8 cellular contexts compared by ENCODE assay signal in the genomic region with DNA sequence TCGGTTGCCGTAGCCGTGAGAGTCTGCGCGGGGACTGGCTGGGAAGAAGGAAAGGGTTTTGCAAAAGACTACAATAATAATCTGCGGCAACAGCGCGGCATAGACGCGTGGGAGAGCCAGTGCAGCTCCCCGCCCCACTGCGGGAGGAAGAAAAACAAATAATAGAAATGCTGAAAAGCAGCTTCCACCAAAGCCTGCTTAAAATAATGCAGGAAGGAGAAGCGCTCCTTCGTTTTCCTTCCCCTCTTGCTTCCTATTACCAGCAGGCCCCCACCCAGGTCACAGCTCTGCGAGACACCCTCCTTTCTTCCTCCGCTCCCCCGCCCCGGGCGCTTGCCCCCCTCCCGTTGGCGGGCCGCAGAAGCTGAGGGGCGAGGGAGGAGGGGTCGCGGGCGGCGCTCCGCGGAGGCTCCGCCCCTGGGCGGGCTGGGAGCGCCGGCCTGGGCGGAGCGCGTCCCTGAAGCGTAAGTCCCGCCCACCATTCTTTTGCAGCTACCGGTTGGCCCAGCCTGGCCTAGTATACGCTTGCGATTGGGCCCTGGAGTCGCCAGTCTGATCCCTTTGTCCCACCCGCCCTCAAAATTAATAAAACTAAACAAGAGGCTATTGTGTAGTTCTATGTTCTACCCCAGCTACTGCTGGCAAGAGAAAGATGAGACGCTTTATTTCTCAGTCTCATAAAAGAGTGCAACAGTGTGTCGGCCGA. TPM values are rescaled to one million over a fixed set of nuclear protein-coding genes. Genes with fewer than 3 reads are reported as not detected.
DNase-seq lines count a peak whose midpoint lies in the region; ATAC-seq and TF ChIP-seq lines count a peak whose summit lies in the region.

No MANE protein-coding gene starts in this region.

- no peaks in the 10 kb centered on the region for H3K4me1 ChIP-seq in vagina

- peaks cover 4% of the 10 kb centered on the region for H3K4me1 Mint-ChIP-seq in T-helper 17 cell

- intact Hi-C loops in vagina (cut with DNase I) = no loop called here

- no peak for TF ChIP-seq POLR2A in vagina (IDR thresholded peaks at IDR 0.05)

- ATAC-seq in HG02759 (IDR thresholded peaks at IDR 0.05; ENCODE audit: unreplicated experiment) (peak; percentile 90), T-helper 17 cell (peak; percentile 95)

- peak overlapping the region; percentile 75 for H3K27ac Mint-ChIP-seq in T-helper 17 cell

- TF ChIP-seq CTCF in GM12875 (IDR thresholded peaks at IDR 0.05; ENCODE audit: borderline replicate concordance, insufficient read depth, low read depth, low read length) (no peak), vagina (IDR thresholded peaks at IDR 0.05) (no peak)

- peaks cover 5% of the 10 kb centered on the region for H3K27me3 ChIP-seq in vagina

- DNase-seq in NCI-H128 (lab: John Stamatoyannopoulos, UW; ENCODE audit: unreplicated experiment) (peak; percentile 54), T-helper 17 cell (peak; percentile 61 to 71 (median 61)), anterior cingulate cortex (lab: John Stamatoyannopoulos, UW) (peak; percentile 5 to 90 (median 78)), hepatic stellate cell (ENCODE audit: low spot score) (peak; percentile 78), renal cortical epithelial cell (ENCODE audit: low read depth) (peak; percentile 76), vagina (ENCODE audit: extremely low spot score in 2 of 2) (no peak)

- no peaks in the 10 kb centered on the region for H3K36me3 ChIP-seq in vagina

- H3K4me3 Mint-ChIP-seq in T-helper 17 cell = peak overlapping the region; percentile 95

- H3K9me3 ChIP-seq in T-helper 17 cell (ENCODE audit: control insufficient read depth, low read length, poor library complexity, severe bottlenecking) (no peaks in the 10 kb centered on the region), vagina (no peaks in the 10 kb centered on the region)

- H3K27ac ChIP-seq in vagina = peak overlapping the region; percentile 72

- peak overlapping the region; percentile 42 for H3K4me3 ChIP-seq in GM12875 (ENCODE audit: low read depth, low read length)
- peak overlapping the region; percentile 51 to 61 for H3K4me3 ChIP-seq in vagina

- no peaks in the 10 kb centered on the region for H3K36me3 Mint-ChIP-seq in T-helper 17 cell (ENCODE audit: low read depth)

- H3K27me3 Mint-ChIP-seq in T-helper 17 cell = no peaks in the 10 kb centered on the region

RNA-seq across cellular contexts. Expression of a gene that starts 0.6 kb away (rescaled TPM):
- total RNA-seq in T-helper 17 cell (1 to 10 TPM; 1.4 to 2.7 TPM), renal cortical epithelial cell (9.0 and 31.7 TPM in 2 replicates), vagina (9.8 TPM)

Comparison
In these comparisons a context has a peak if more than half of its experiments do, and no peak if none do; other contexts are left out.
1. DNase-seq: peak in NCI-H128 (single experiment), T-helper 17 cell (3 of 3), anterior cingulate cortex (58 of 58), hepatic stellate cell (single experiment) and renal cortical epithelial cell (single experiment); none in vagina (0 of 2).